Comparison of ENCODE assay signal across 23 cellular contexts in genomic region chr10:103582331-103583123, GRCh38.
DNase-seq lines count a peak whose midpoint lies in the region; ATAC-seq and TF ChIP-seq lines count a peak whose summit lies in the region.
"Had no signal": no experiment of that assay in that cellular context is flagged by ENCODE, and none has a peak within 500 bp of the region (broad histone marks: within the 10 kb centered on the region; RNA-seq: fewer than 3 reads in every experiment).

No MANE protein-coding gene starts in this region.

- no peaks in the 10 kb centered on the region for H4K20me1 ChIP-seq in BLaER1

- DNase-seq in CD4-positive, alpha-beta memory T cell: no peak
- peak; percentile 55 for DNase-seq in cerebellar cortex (ENCODE audit: low spot score)
- DNase-seq in neuronal stem cell (ENCODE audit: low spot score): no peak
- DNase-seq in activated T-cell treated with anti-CD3 and anti-CD28 coated beads for 4 hours: no peak
- no peak for DNase-seq in endothelial cell (ENCODE audit: low spot score)
- no peak for DNase-seq in NCI-H146 treated with DMSO at 0.1 percent for 48 hours (lab: John Stamatoyannopoulos, UW; ENCODE audit: unreplicated experiment)
- DNase-seq: activated CD4-positive, CD25-positive, alpha-beta regulatory T cell treated with anti-CD3 and anti-CD28 coated beads, Interleukin-2, amount 50 U/mL, for 72 hours; activated naive CD4-positive, alpha-beta T cell treated with anti-CD3 and anti-CD28 coated beads, Interleukin-2, amount 50 U/mL, for 16 hours; activated T-cell treated with anti-CD3 and anti-CD28 coated beads, Interleukin-2, amount 50 U/mL, for 48 hours; aorta; GDM1; heart right ventricle; left colon; NCI-H1105 treated with DMSO at 0.1 percent for 48 hours; NCI-H2081; NCI-H774; ovary; transverse colon had no signal

- no peak overlapping the region for H3K18ac ChIP-seq in neuronal stem cell (ENCODE audit: low read length)

- TF ChIP-seq CTCF in endothelial cell (IDR thresholded peaks at IDR 0.05; ENCODE audit: unreplicated experiment): no peak

- H3K4me3 Mint-ChIP-seq in CD4-positive, alpha-beta memory T cell: peak overlapping the region in 7 of 8 donors; percentile 6 to 67 (median 33)
- no peak overlapping the region for H3K4me3 Mint-ChIP-seq in endothelial cell (ENCODE audit: unreplicated experiment)

- H3K4me1 ChIP-seq in BLaER1 (peaks cover 70% of the 10 kb centered on the region), neuronal stem cell (ENCODE audit: control insufficient read depth in 2 of 2, insufficient read depth in 1 of 2, low read depth in 1 of 2, low read length in 2 of 2) (peaks cover 0 to 10% of the 10 kb centered on the region in 2 donors)
- peaks cover 15% of the 10 kb centered on the region for H3K4me1 ChIP-seq in CD4-positive, alpha-beta memory T cell (ENCODE audit: insufficient read depth, low read length)

- H2AK5ac ChIP-seq in neuronal stem cell (ENCODE audit: low read depth, low read length): no peak overlapping the region

- no peak overlapping the region for H4K91ac ChIP-seq in neuronal stem cell (ENCODE audit: low read depth, low read length, poor library complexity)

- H3K36me3 Mint-ChIP-seq in CD4-positive, alpha-beta memory T cell: no peaks in the 10 kb centered on the region
- peaks cover 2% of the 10 kb centered on the region for H3K36me3 Mint-ChIP-seq in endothelial cell (ENCODE audit: low read depth, unreplicated experiment)

- no peak overlapping the region for H3K23ac ChIP-seq in neuronal stem cell (ENCODE audit: low read depth, low read length, poor library complexity)

- POLR2A ChIA-PET in CD4-positive, alpha-beta memory T cell (lab: Charles Lee; ENCODE audit: partially characterized antibody): interaction anchor here (3.2 kb wide), 1 partner anchor 539 kb away, joined by 22 read pairs; the partner anchor contains the start of gene SFR1

- H3K27ac Mint-ChIP-seq in CD4-positive, alpha-beta memory T cell: peak overlapping the region in 5 of 7 donors; percentile 17 to 71 (median 50)
- H3K27ac Mint-ChIP-seq in endothelial cell (ENCODE audit: unreplicated experiment): no peak overlapping the region

- no peak overlapping the region for H2AFZ ChIP-seq in neuronal stem cell (ENCODE audit: low read length)

- no peaks in the 10 kb centered on the region for H3K27me3 Mint-ChIP-seq in CD4-positive, alpha-beta memory T cell
- peaks cover 20% of the 10 kb centered on the region for H3K27me3 Mint-ChIP-seq in endothelial cell (ENCODE audit: unreplicated experiment)

- H3K27ac ChIP-seq in BLaER1: peak overlapping the region; percentile 41; the same call in 1 of the 2 replicates
- H3K27ac ChIP-seq in CD4-positive, alpha-beta memory T cell (ENCODE audit: low read depth, low read length): no peak overlapping the region
- H3K27ac ChIP-seq in neuronal stem cell (replicated peaks; ENCODE audit: low read length): no peak overlapping the region
- H3K27ac ChIP-seq: heart right ventricle, ovary, right atrium auricular region, transverse colon had no signal

- H3K9me3 ChIP-seq in BLaER1 (peaks cover 18% of the 10 kb centered on the region), neuronal stem cell (replicated peaks in 1 of 2; ENCODE audit: control insufficient read depth in 2 of 2, insufficient read depth in 1 of 2, low read depth in 1 of 2, low read length in 2 of 2) (peaks cover 0 to 2% of the 10 kb centered on the region in 2 donors)
- no peaks in the 10 kb centered on the region for H3K9me3 ChIP-seq in CD4-positive, alpha-beta memory T cell (ENCODE audit: control insufficient read depth in 1 of 2, low read length in 2 of 2)
- H3K9me3 ChIP-seq: ovary, transverse colon had no signal

- no peak overlapping the region for H3K4ac ChIP-seq in neuronal stem cell (ENCODE audit: low read length)

- peaks cover 7% of the 10 kb centered on the region for H3K36me3 ChIP-seq in BLaER1
- H3K36me3 ChIP-seq in CD4-positive, alpha-beta memory T cell (ENCODE audit: insufficient read depth, low read length): no peaks in the 10 kb centered on the region
- H3K36me3 ChIP-seq in neuronal stem cell (replicated peaks in 1 of 2; ENCODE audit: control insufficient read depth in 2 of 2, insufficient read depth in 2 of 2, low read length in 2 of 2): no peaks in the 10 kb centered on the region
- H3K36me3 ChIP-seq: ovary, right atrium auricular region, transverse colon had no signal

- H3K4me3 ChIP-seq in BLaER1 (no peak overlapping the region), neuronal stem cell (ENCODE audit: low read length in 2 of 2) (no peak overlapping the region)
- no peak overlapping the region for H3K4me3 ChIP-seq in CD4-positive, alpha-beta memory T cell (ENCODE audit: low read length in 2 of 2)
- H3K4me3 ChIP-seq: heart right ventricle, ovary, right atrium auricular region, transverse colon had no signal

- H2BK120ac ChIP-seq in neuronal stem cell (ENCODE audit: low read depth, low read length): no peak overlapping the region

- H3K9ac ChIP-seq in BLaER1: 0 out of 2 replicates have a peak overlapping the region, but pooled peaks have one; percentile 15
- no peak overlapping the region for H3K9ac ChIP-seq in neuronal stem cell (ENCODE audit: low read depth, low read length, poor library complexity)

- peak overlapping the region; percentile 4 for H2BK5ac ChIP-seq in neuronal stem cell (ENCODE audit: low read length)

- H3K14ac ChIP-seq in neuronal stem cell (ENCODE audit: low read length): no peak overlapping the region

- H3K79me1 ChIP-seq in neuronal stem cell (ENCODE audit: low read depth, low read length): no peaks in the 10 kb centered on the region

- no peak overlapping the region for H2BK15ac ChIP-seq in neuronal stem cell (ENCODE audit: low read length)

- peaks cover 7 to 25% (median 16%) of the 10 kb centered on the region in 4 donors for H3K4me1 Mint-ChIP-seq in CD4-positive, alpha-beta memory T cell
- H3K4me1 Mint-ChIP-seq in endothelial cell (ENCODE audit: unreplicated experiment): peaks cover 3% of the 10 kb centered on the region

- peak overlapping the region; percentile 81 for H3K4me2 ChIP-seq in BLaER1
- H3K4me2 ChIP-seq in neuronal stem cell (ENCODE audit: insufficient read depth, low read length, poor library complexity, severe bottlenecking): no peak overlapping the region

- CTCF ChIA-PET in CD4-positive, alpha-beta memory T cell (lab: Charles Lee; ENCODE audit: partially characterized antibody): interaction anchor here (1.1 kb wide), 1 partner anchor 10 kb away, joined by 3 read pairs; no protein-coding TSS in a partner anchor

- intact Hi-C loops in CD4-positive, alpha-beta memory T cell (cut with micrococcal nuclease): no loop called here

- H4K8ac ChIP-seq in neuronal stem cell (ENCODE audit: low read depth, low read length): no peak overlapping the region

- H3K27me3 ChIP-seq in BLaER1: no peaks in the 10 kb centered on the region
- no peaks in the 10 kb centered on the region for H3K27me3 ChIP-seq in CD4-positive, alpha-beta memory T cell (ENCODE audit: insufficient read depth, low read length)
- peaks cover 0 to 4% (median 0%) of the 10 kb centered on the region in 3 experiments for H3K27me3 ChIP-seq in neuronal stem cell (ENCODE audit: control insufficient read depth in 3 of 3, insufficient read depth in 3 of 3, low read depth in 1 of 3, low read length in 3 of 3)
- H3K27me3 ChIP-seq: ovary, right atrium auricular region had no signal

- H2BK12ac ChIP-seq in neuronal stem cell (ENCODE audit: low read length): no peak overlapping the region

- ATAC-seq in HG03175 (IDR thresholded peaks at IDR 0.05; ENCODE audit: unreplicated experiment): no peak
- ATAC-seq: HCT116, heart right ventricle, left colon, SK-N-SH treated with all-trans-retinoic acid at 6 μM for 48 hours had no signal

- H3K9me3 Mint-ChIP-seq in CD4-positive, alpha-beta memory T cell: no peaks in the 10 kb centered on the region
- no peaks in the 10 kb centered on the region for H3K9me3 Mint-ChIP-seq in endothelial cell (ENCODE audit: unreplicated experiment)

- WGBS in neuronal stem cell (ENCODE audit: extremely low coverage in 2 of 2, insufficient read length in 2 of 2, insufficient replicate concordance in 1 of 2), 2 donors: no CpG with 5 or more reads among the region's 13 CpGs
